In genomic region chr17:30472238-30472890, GRCh38 we compare ENCODE assay signal across 20 cellular contexts. TPM values are rescaled to one million over a fixed set of nuclear protein-coding genes. Genes with fewer than 3 reads are reported as not detected.
DNase-seq lines count a peak whose midpoint lies in the region; ATAC-seq, FAIRE-seq and TF ChIP-seq lines count a peak whose summit lies in the region.
"Had no signal": no experiment of that assay in that cellular context is flagged by ENCODE, and none has a peak within 500 bp of the region (broad histone marks: within the 10 kb centered on the region; RNA-seq: fewer than 3 reads in every experiment).

No MANE protein-coding gene starts in this region.

- no peak overlapping the region for H2BK120ac ChIP-seq in H1 (replicated peaks; ENCODE audit: low read depth, low read length)

- H4K20me1 ChIP-seq in H1 (replicated peaks in 1 of 2; ENCODE audit: control insufficient read depth in 1 of 2, insufficient read depth in 2 of 2, low read length in 2 of 2): no peaks in the 10 kb centered on the region

- H3K36me3 ChIP-seq in H1 (ENCODE audit: control insufficient read depth in 2 of 4, insufficient read depth in 4 of 4, low read length in 3 of 4): no peaks in the 10 kb centered on the region
- H3K36me3 ChIP-seq: ovary, Peyer's patch had no signal

- H3K9me3 ChIP-seq in H1 (ENCODE audit: insufficient read depth in 2 of 2, low read depth in 1 of 2, low read length in 1 of 2): no peaks in the 10 kb centered on the region
- H3K9me3 ChIP-seq: mucosa of descending colon, ovary, Peyer's patch had no signal

- no peak overlapping the region for H3K4me3 ChIP-seq in H1 (ENCODE audit: extremely low read depth in 1 of 4, insufficient read depth in 2 of 4, low read depth in 3 of 4, low read length in 4 of 4)
- H3K4me3 ChIP-seq: GM23248, mucosa of descending colon, ovary, Peyer's patch had no signal

- H3K79me2 ChIP-seq in H1 (ENCODE audit: control insufficient read depth in 1 of 2, insufficient read depth in 2 of 2, low read length in 2 of 2): no peaks in the 10 kb centered on the region

- H3K56ac ChIP-seq in H1 (replicated peaks; ENCODE audit: insufficient read length, low read depth, low read length): no peak overlapping the region

- H3K4me2 ChIP-seq in H1 (ENCODE audit: insufficient read depth in 1 of 2, low read depth in 2 of 2, low read length in 2 of 2): no peak overlapping the region

- H3K23me2 ChIP-seq in H1 (ENCODE audit: low read depth, low read length): peaks cover 3% of the 10 kb centered on the region; the same call in 1 of the 2 replicates

- CTCF ChIA-PET in H1 (lab: Charles Lee; ENCODE audit: partially characterized antibody): no interaction called here

- no peak overlapping the region for H2BK20ac ChIP-seq in H1 (ENCODE audit: low read length)

- no peak overlapping the region for H3K4ac ChIP-seq in H1 (replicated peaks; ENCODE audit: insufficient read length, low read depth, low read length)

- no peak overlapping the region for H2AK5ac ChIP-seq in H1 (ENCODE audit: low read depth, low read length)

- no peak overlapping the region for H4K91ac ChIP-seq in H1 (replicated peaks; ENCODE audit: insufficient read length, low read length)

- H3K9ac ChIP-seq in H1 (replicated peaks in 1 of 4; ENCODE audit: extremely low read depth in 1 of 4, low read depth in 3 of 4, low read length in 3 of 4): no peak overlapping the region
- H3K9ac ChIP-seq: GM23248 had no signal

- TF ChIP-seq POLR2A in H1 (IDR thresholded peaks at IDR 0.05; ENCODE audit: control extremely low read depth in 1 of 2, low read depth in 2 of 2, low read length in 2 of 2) (no peak), H54 (IDR thresholded peaks at IDR 0.05; ENCODE audit: low read depth, low read length) (no peak)

- H3K79me1 ChIP-seq in H1 (ENCODE audit: low read depth, low read length): no peaks in the 10 kb centered on the region

- POLR2A ChIA-PET in H1 (lab: Charles Lee; ENCODE audit: partially characterized antibody): no interaction called here

- H2BK12ac ChIP-seq in H1 (ENCODE audit: low read depth, low read length): no peak overlapping the region

- WGBS in H1 (ENCODE audit: extremely low coverage in 1 of 2, insufficient coverage in 1 of 2, insufficient read length in 1 of 2, insufficient replicate concordance in 2 of 2, low coverage in 1 of 2, low lambda C conversion rate in 2 of 2, missing lambda C conversion rate in 1 of 2), 2 experiments: 81% methylated on average over 10 of the region's 10 CpGs; no CpG with 5 or more reads in 1 of the 2 experiments

- H2BK15ac ChIP-seq in H1 (ENCODE audit: low read length): no peak overlapping the region

- peak overlapping the region; percentile 57; the same call in 1 of the 2 replicates for H2AFZ ChIP-seq in H1 (ENCODE audit: low read length)
- H2AFZ ChIP-seq: GM23248 had no signal

- TF ChIP-seq EP300 in H1 (IDR thresholded peaks at IDR 0.05; ENCODE audit: borderline replicate concordance in 1 of 2, low read depth in 2 of 2, low read length in 2 of 2): no peak

- H3K23ac ChIP-seq in H1 (ENCODE audit: insufficient read length): no peak overlapping the region

- ATAC-seq in GM18870 (IDR thresholded peaks at IDR 0.05; ENCODE audit: unreplicated experiment): no peak
- ATAC-seq: left cardiac atrium, mucosa of descending colon had no signal

- H3K14ac ChIP-seq in H1 (ENCODE audit: insufficient read length): no peak overlapping the region

- H4K8ac ChIP-seq in H1 (ENCODE audit: extremely low read depth, insufficient read depth, low read length): no peak overlapping the region

- no peak overlapping the region for H3K27ac ChIP-seq in H1 (ENCODE audit: low read depth, low read length)
- H3K27ac ChIP-seq: GM23248, ovary, Peyer's patch had no signal

- TF ChIP-seq RAD21 in H1 (IDR thresholded peaks at IDR 0.05 in 1 of 2, conservative IDR thresholded peaks at IDR 0.05 in 1 of 2; ENCODE audit: low read depth in 2 of 2, low read length in 2 of 2): no peak

- no peak overlapping the region for H4K5ac ChIP-seq in H1 (ENCODE audit: insufficient read length, low read depth, low read length)

- no peak overlapping the region for H3K18ac ChIP-seq in H1 (ENCODE audit: extremely low read depth, low read length)

- DNase-seq in EL (peak; percentile 4), NCI-H146 (lab: John Stamatoyannopoulos, UW) (peak; percentile 12), H1 (ENCODE audit: low read depth in 1 of 2, low spot score in 2 of 2) (no peak), left kidney (ENCODE audit: low read depth, low spot score) (peak; percentile 5), SKM-1 treated with dmso at 0.1 percent for 144 hours (lab: John Stamatoyannopoulos, UW; ENCODE audit: unreplicated experiment) (no peak), mucosa of gallbladder (ENCODE audit: low spot score) (no peak), H54 (ENCODE audit: insufficient read length, low spot score) (no peak)
- DNase-seq: activated CD4-positive, alpha-beta T cell treated with anti-CD3 and anti-CD28 coated beads, Interleukin-2, amount 10 ng/mL, durations not matched to agents 7 days and 5 days; activated naive CD4-positive, alpha-beta T cell treated with anti-CD3 and anti-CD28 coated beads, Interleukin-2, amount 50 U/mL, for 16 hours; activated T-cell treated with anti-CD3 and anti-CD28 coated beads for 4 hours; GM23248; left cardiac atrium; mucosa of descending colon; NCI-H2171; NCI-H82; ovary; Peyer's patch; stimulated activated CD4-positive, alpha-beta T cell treated with anti-CD3 and anti-CD28 coated beads, Interleukin-2, amount 100 ng/mL, for 48 hours had no signal

- no peak for TF ChIP-seq CTCF in H1 (IDR thresholded peaks at IDR 0.05; ENCODE audit: control extremely low read depth in 1 of 3, insufficient read depth in 1 of 3, low read depth in 1 of 3, low read length in 3 of 3)

- H3K4me1 ChIP-seq in H1 (replicated peaks in 1 of 4; ENCODE audit: control insufficient read depth in 3 of 4, insufficient read depth in 4 of 4, low read length in 3 of 4): peaks cover 0 to 3% (median 0%) of the 10 kb centered on the region in 4 experiments; a peak in 1 of 7 replicates

- H2BK5ac ChIP-seq in H1 (ENCODE audit: low read depth, low read length): no peak overlapping the region

- no peak for FAIRE-seq in H1 (lab: Jason Lieb, UNC)
- no peak for FAIRE-seq in H54 (lab: Jason Lieb, UNC)
- FAIRE-seq: GM12891 had no signal

- H3K27me3 ChIP-seq in H1 (replicated peaks in 1 of 4; ENCODE audit: control insufficient read depth in 3 of 4, extremely low read depth in 1 of 4, insufficient read depth in 3 of 4, low read length in 3 of 4): peaks cover 0 to 1% (median 0%) of the 10 kb centered on the region in 4 experiments; a peak in 2 of 7 replicates
- H3K27me3 ChIP-seq: ovary, Peyer's patch had no signal

TF ChIP-seq in H1, 55 proteins besides CTCF, POLR2A, EP300 and RAD21 (continues in another document):
- no peak for TF ChIP-seq CHD1 (IDR thresholded peaks at IDR 0.05; ENCODE audit: low read depth, low read length)
- no peak for TF ChIP-seq SP4 (IDR thresholded peaks at IDR 0.05; ENCODE audit: low read length)
- no peak for TF ChIP-seq SAP30 (IDR thresholded peaks at IDR 0.05; ENCODE audit: insufficient read depth, insufficient replicate concordance, low read length)
- TF ChIP-seq MAFK (IDR thresholded peaks at IDR 0.05; ENCODE audit: low read depth, low read length): no peak
- TF ChIP-seq GABPA (IDR thresholded peaks at IDR 0.05; ENCODE audit: borderline replicate concordance, insufficient read depth, low read length): no peak
- no peak for TF ChIP-seq CBX5 (IDR thresholded peaks at IDR 0.05; ENCODE audit: low read depth, low read length)
- no peak for TF ChIP-seq JUND (IDR thresholded peaks at IDR 0.05; ENCODE audit: low read length)
- no peak for TF ChIP-seq CHD2 (IDR thresholded peaks at IDR 0.05; ENCODE audit: low read length)
- no peak for TF ChIP-seq RXRA (IDR thresholded peaks at IDR 0.05; ENCODE audit: insufficient read depth, low read depth, low read length)
- no peak for TF ChIP-seq E2F6 (IDR thresholded peaks at IDR 0.05)
- TF ChIP-seq POLR2AphosphoS5 (IDR thresholded peaks at IDR 0.05; ENCODE audit: low read depth, low read length): no peak
- TF ChIP-seq SP1 (IDR thresholded peaks at IDR 0.05; ENCODE audit: low read depth, low read length): no peak
- no peak for TF ChIP-seq CBX8 (IDR thresholded peaks at IDR 0.05; ENCODE audit: borderline replicate concordance, low read depth, low read length)
- no peak for TF ChIP-seq BRCA1 (IDR thresholded peaks at IDR 0.05; ENCODE audit: low read depth, low read length)

RNA-seq across cellular contexts. Expression of gene GOSR1, which starts 4.8 kb away (rescaled TPM):
- 38.0 and 43.3 TPM in 2 replicates for total RNA-seq in H1 (2021; fragmentation: NEBNext Ultra II Directional; extraction: Animal tissue kit (Norgen Biotek cat#: 25700))
- polyA plus RNA-seq in H1 (2011; rRNA removed): 7.4 and 9.2 TPM in 2 replicates
- polyA plus RNA-seq in H1 (2011; cell fraction: cytosol; rRNA removed): 13.8 TPM
- 6.8 TPM for polyA plus RNA-seq in H1 (2011; cell fraction: nucleus; rRNA removed)
- polyA plus RNA-seq in H1 (2012, experiment 1 of 2): 26.1 to 37.0 TPM (median 30.5 TPM) in 4 replicates
- polyA plus RNA-seq in H1 (2012, experiment 2 of 2): 8.1 TPM
- 23.2 TPM for polyA plus RNA-seq in H1 (2013, experiment 1 of 2)
- 23.0 TPM for polyA plus RNA-seq in H1 (2013, experiment 2 of 2)
- polyA minus RNA-seq in H1 (2011; rRNA and poly(A)+ RNA removed): 27.6 and 35.8 TPM in 2 replicates
- 14.2 TPM for polyA minus RNA-seq in H1 (2011; cell fraction: cytosol; rRNA and poly(A)+ RNA removed)
- 33.2 TPM for polyA minus RNA-seq in H1 (2011; cell fraction: nucleus; rRNA and poly(A)+ RNA removed)
- total RNA-seq in mucosa of gallbladder: 44.6 TPM

Comparison
In these comparisons a context has a peak if more than half of its experiments do, and no peak if none do; other contexts are left out.
1. DNase-seq: peak in EL (single experiment), NCI-H146 (single experiment) and left kidney (single experiment); none in H1 (0 of 2), SKM-1 treated with dmso at 0.1 percent for 144 hours (single experiment), mucosa of gallbladder (single experiment) and H54 (single experiment).